9 cellular contexts compared by ENCODE assay signal in genomic region chr5:122896598-122897282, GRCh38. TPM values are rescaled to one million over a fixed set of nuclear protein-coding genes. Genes with fewer than 3 reads are reported as not detected.
DNase-seq lines count a peak whose midpoint lies in the region; ATAC-seq and TF ChIP-seq lines count a peak whose summit lies in the region.
"Had no signal": no experiment of that assay in that cellular context is flagged by ENCODE, and none has a peak within 500 bp of the region (broad histone marks: within the 10 kb centered on the region; RNA-seq: fewer than 3 reads in every experiment).

No MANE protein-coding gene starts in this region.

- no peaks in the 10 kb centered on the region for H3K27me3 ChIP-seq in Panc1 (ENCODE audit: control insufficient read depth, insufficient read depth, low read length)
- H3K27me3 ChIP-seq in transverse colon = no peaks in the 10 kb centered on the region
- H3K27me3 ChIP-seq: SJSA1 had no signal

- DNase-seq in SIG-M5 treated with dmso at 0.1 percent for 504 hours (lab: John Stamatoyannopoulos, UW; ENCODE audit: unreplicated experiment) = peak; percentile 20
- DNase-seq in SIG-M5 (lab: John Stamatoyannopoulos, UW) = no peak
- no peak for DNase-seq in Panc1 (ENCODE audit: low read depth, low spot score)
- DNase-seq in fibroblast of the aortic adventitia (ENCODE audit: low read depth) = peak; percentile 68
- DNase-seq in transverse colon = no peak
- DNase-seq in anterior cingulate cortex (lab: John Stamatoyannopoulos, UW) = no peak
- DNase-seq in AG08396 (ENCODE audit: low spot score) = no peak
- no peak for DNase-seq in GDM1 (lab: John Stamatoyannopoulos, UW)

- H3K4me3 ChIP-seq in Panc1 (ENCODE audit: low read depth in 2 of 2, low read length in 2 of 2) (no peak overlapping the region), fibroblast of the aortic adventitia (ENCODE audit: low read depth, low read length) (no peak overlapping the region), transverse colon (no peak overlapping the region)
- H3K4me3 ChIP-seq: SJSA1 had no signal

- in situ Hi-C loops in Panc1 (cut with HindIII; ENCODE audit: low pct_unique_long_range_greater_than_20kb, low sequenced_read_pairs) (no loop called here), transverse colon (cut with MboI; ENCODE audit: low pct_ligation_motif_present in 1 of 4, low pct_unique_long_range_greater_than_20kb in 1 of 4, low sequenced_read_pairs in 3 of 4) (no loop called here)

- H3K27ac ChIP-seq in Panc1 (ENCODE audit: low read length) (no peak overlapping the region), transverse colon (no peak overlapping the region)
- H3K27ac ChIP-seq: SJSA1 had no signal

- intact Hi-C loops in Panc1 (cut with micrococcal nuclease; ENCODE audit: unreplicated experiment) (no loop called here), transverse colon (cut with DNase I; ENCODE audit: low total_unique reads) (loop anchor here (10.0 kb wide), 1 partner anchor 478 kb away; no protein-coding TSS in a partner anchor)

- no peaks in the 10 kb centered on the region for H3K4me1 ChIP-seq in Panc1 (ENCODE audit: control insufficient read depth, insufficient read depth, low read length)
- H3K4me1 ChIP-seq in transverse colon = no peaks in the 10 kb centered on the region

- TF ChIP-seq EP300 in transverse colon (IDR thresholded peaks at IDR 0.05; ENCODE audit: low read depth) = no peak

- TF ChIP-seq CTCF in Panc1 (IDR thresholded peaks at IDR 0.05) (peak; percentile 65; the same call in 1 of the 2 replicates), fibroblast of the aortic adventitia (IDR thresholded peaks at IDR 0.05; ENCODE audit: insufficient read depth, low read length) (peak; percentile 69), transverse colon (IDR thresholded peaks at IDR 0.05) (peak; percentile 38 to 60 (median 48))

- POLR2A ChIA-PET in Panc1 (lab: Charles Lee) = no interaction called here

- H3K9me3 ChIP-seq in Panc1 (ENCODE audit: control insufficient read depth, insufficient read depth, low read depth, low read length) (no peaks in the 10 kb centered on the region), transverse colon (no peaks in the 10 kb centered on the region)
- H3K9me3 ChIP-seq: SJSA1 had no signal

- no TSS peak for BruUV-seq in Panc1 (replicated peaks; lab: Mats Ljungman, UMichigan)

- no peaks in the 10 kb centered on the region for H3K36me3 ChIP-seq in Panc1 (ENCODE audit: control insufficient read depth, insufficient read depth, low read length)
- no peaks in the 10 kb centered on the region for H3K36me3 ChIP-seq in transverse colon
- H3K36me3 ChIP-seq: SJSA1 had no signal

- no peak for TF ChIP-seq POLR2A in transverse colon (IDR thresholded peaks at IDR 0.05)

- CTCF ChIA-PET in Panc1 (lab: Charles Lee) = no interaction called here

- WGBS in transverse colon (ENCODE audit: low coverage in 1 of 2), 2 donors = 49 to 57% methylated on average over 4 of the region's 4 CpGs

- ATAC-seq in Panc1 = no peak

RNA-seq across cellular contexts. Expression of gene SNX24, which starts 51.3 kb away (rescaled TPM):
- total RNA-seq in Panc1 (2021; ENCODE audit: unreplicated experiment) = 32.8 TPM
- polyA plus RNA-seq in Panc1 (2012; ENCODE audit: insufficient read length) = 16.9 TPM
- 16.8 and 26.5 TPM in 2 replicates for total RNA-seq in fibroblast of the aortic adventitia (ENCODE audit: low replicate concordance)
- total RNA-seq in transverse colon = 10 to 100 TPM; 10.7 to 29.9 (median 16.1) TPM

Comparison
In these comparisons a context has a peak if more than half of its experiments do, and no peak if none do; other contexts are left out.
1. DNase-seq: peak in SIG-M5 treated with dmso at 0.1 percent for 504 hours (single experiment) and fibroblast of the aortic adventitia (single experiment); none in SIG-M5 (single experiment), Panc1 (single experiment), transverse colon (single experiment), anterior cingulate cortex (0 of 58), AG08396 (single experiment) and GDM1 (single experiment).
2. Peak in every context shown above with its lines, with median percentiles within 50 percentile points of each other: CTCF ChIP-seq.